Comparison of ENCODE assay signal across 1 cellular context in genomic region chr1:113008365-113008714, GRCh38.
TF ChIP-seq lines count a peak whose summit lies in the region.

No MANE protein-coding gene starts in this region.

TF ChIP-seq in HepG2, 621 proteins besides CTCF, POLR2A, EP300 and RAD21 (continued from another document):
- TF ChIP-seq SETDB1 (CRISPR knock-in tag; IDR thresholded peaks at IDR 0.05; ENCODE audit: borderline replicate concordance) (no peak), RXRB (CRISPR knock-in tag; IDR thresholded peaks at IDR 0.05; ENCODE audit: borderline replicate concordance) (peak; percentile 73), SKI (IDR thresholded peaks at IDR 0.05; ENCODE audit: partially characterized antibody) (peak; percentile 21), PPARG (CRISPR knock-in tag; conservative IDR thresholded peaks at IDR 0.05) (peak; percentile 71), ZNF362 (CRISPR knock-in tag; IDR thresholded peaks at IDR 0.05; ENCODE audit: borderline replicate concordance) (0 out of 2 replicates have a peak, but pooled peaks have one; percentile 24)
- TF ChIP-seq, protein P1, sequence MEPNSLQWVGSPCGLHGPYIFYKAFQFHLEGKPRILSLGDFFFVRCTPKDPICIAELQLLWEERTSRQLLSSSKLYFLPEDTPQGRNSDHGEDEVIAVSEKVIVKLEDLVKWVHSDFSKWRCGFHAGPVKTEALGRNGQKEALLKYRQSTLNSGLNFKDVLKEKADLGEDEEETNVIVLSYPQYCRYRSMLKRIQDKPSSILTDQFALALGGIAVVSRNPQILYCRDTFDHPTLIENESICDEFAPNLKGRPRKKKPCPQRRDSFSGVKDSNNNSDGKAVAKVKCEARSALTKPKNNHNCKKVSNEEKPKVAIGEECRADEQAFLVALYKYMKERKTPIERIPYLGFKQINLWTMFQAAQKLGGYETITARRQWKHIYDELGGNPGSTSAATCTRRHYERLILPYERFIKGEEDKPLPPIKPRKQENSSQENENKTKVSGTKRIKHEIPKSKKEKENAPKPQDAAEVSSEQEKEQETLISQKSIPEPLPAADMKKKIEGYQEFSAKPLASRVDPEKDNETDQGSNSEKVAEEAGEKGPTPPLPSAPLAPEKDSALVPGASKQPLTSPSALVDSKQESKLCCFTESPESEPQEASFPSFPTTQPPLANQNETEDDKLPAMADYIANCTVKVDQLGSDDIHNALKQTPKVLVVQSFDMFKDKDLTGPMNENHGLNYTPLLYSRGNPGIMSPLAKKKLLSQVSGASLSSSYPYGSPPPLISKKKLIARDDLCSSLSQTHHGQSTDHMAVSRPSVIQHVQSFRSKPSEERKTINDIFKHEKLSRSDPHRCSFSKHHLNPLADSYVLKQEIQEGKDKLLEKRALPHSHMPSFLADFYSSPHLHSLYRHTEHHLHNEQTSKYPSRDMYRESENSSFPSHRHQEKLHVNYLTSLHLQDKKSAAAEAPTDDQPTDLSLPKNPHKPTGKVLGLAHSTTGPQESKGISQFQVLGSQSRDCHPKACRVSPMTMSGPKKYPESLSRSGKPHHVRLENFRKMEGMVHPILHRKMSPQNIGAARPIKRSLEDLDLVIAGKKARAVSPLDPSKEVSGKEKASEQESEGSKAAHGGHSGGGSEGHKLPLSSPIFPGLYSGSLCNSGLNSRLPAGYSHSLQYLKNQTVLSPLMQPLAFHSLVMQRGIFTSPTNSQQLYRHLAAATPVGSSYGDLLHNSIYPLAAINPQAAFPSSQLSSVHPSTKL (CRISPR knock-in tag; IDR thresholded peaks at IDR 0.05), result peak; percentile 30; the same call in 1 of the 2 replicates
TF ChIP-seq in HepG2: peak in this region for 6.
